In the genomic region with DNA sequence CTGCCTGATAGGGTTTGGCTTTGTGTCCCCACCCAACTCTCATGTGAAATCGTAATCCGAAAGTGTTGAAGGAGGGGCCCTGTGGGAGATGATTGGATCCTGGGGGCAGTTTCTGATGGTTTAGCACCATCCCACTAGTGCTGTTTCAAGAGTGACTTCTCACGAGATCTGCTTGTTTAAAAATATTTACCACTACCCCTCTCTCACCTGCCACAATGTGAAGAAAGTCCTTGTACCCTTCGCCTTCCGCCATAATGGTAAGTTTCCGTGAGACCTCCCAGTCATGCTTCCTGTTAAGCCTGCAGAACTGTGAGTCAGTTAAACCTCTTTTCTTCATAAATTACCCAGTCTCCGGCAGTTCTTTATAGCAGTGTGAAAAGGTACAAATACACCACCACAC, we compare ENCODE assay signal across 8 cellular contexts. TPM values are rescaled to one million over a fixed set of nuclear protein-coding genes. Genes with fewer than 3 reads are reported as not detected.
DNase-seq lines count a peak whose midpoint lies in the region; ATAC-seq and TF ChIP-seq lines count a peak whose summit lies in the region.

No MANE protein-coding gene starts in this region.

- H3K4me2 ChIP-seq in Loucy (ENCODE audit: low read depth, low read length, poor library complexity, severe bottlenecking) = peak overlapping the region; percentile 95

- no peaks in the 10 kb centered on the region for H3K9me2 ChIP-seq in Loucy (replicated peaks; ENCODE audit: low read depth, low read length)

- H3K36me3 ChIP-seq in Loucy (ENCODE audit: insufficient read depth, low read length) = no peaks in the 10 kb centered on the region
- peaks cover 0 to 8% (median 0%) of the 10 kb centered on the region in 3 donors for H3K36me3 ChIP-seq in esophagus squamous epithelium
- H3K36me3 ChIP-seq in body of pancreas (replicated peaks in 1 of 2; ENCODE audit: insufficient read depth in 1 of 2, low read depth in 2 of 2) = no peaks in the 10 kb centered on the region

- H3K9ac ChIP-seq in Loucy (ENCODE audit: low read depth, low read length, poor library complexity, severe bottlenecking) = peak overlapping the region; percentile 99

- intact Hi-C loops in esophagus squamous epithelium (cut with DNase I) (no loop called here), body of pancreas (cut with DNase I) (no loop called here)

- H3K27ac ChIP-seq in esophagus squamous epithelium = peak overlapping the region in 3 of 4 donors; percentile 25 to 100 (median 98)
- H3K27ac ChIP-seq in body of pancreas = no peak overlapping the region

- H3K9me3 ChIP-seq in Loucy (ENCODE audit: insufficient read depth, low read depth, low read length) = no peaks in the 10 kb centered on the region
- no peaks in the 10 kb centered on the region for H3K9me3 ChIP-seq in esophagus squamous epithelium
- no peaks in the 10 kb centered on the region for H3K9me3 ChIP-seq in body of pancreas

- H2AFZ ChIP-seq in Loucy (ENCODE audit: low read length) = no peak overlapping the region

- H4K20me1 ChIP-seq in Loucy (ENCODE audit: insufficient read depth, low read length, poor library complexity, severe bottlenecking) = peaks cover 14% of the 10 kb centered on the region

- DNase-seq in CD1c-positive myeloid dendritic cell (ENCODE audit: extremely low spot score) = peak; percentile 58
- DNase-seq in activated CD4-positive, alpha-beta T cell treated with anti-CD3 and anti-CD28 coated beads for 24 hours (ENCODE audit: low read depth in 2 of 2) = peak; percentile 21 to 41
- DNase-seq in esophagus squamous epithelium (lab: John Stamatoyannopoulos, UW) = no peak
- DNase-seq in stimulated activated naive CD4-positive, alpha-beta T cell treated with Interleukin-2 at 50 U/mL for 16 hours (lab: John Stamatoyannopoulos, UW) = peak; percentile 71
- DNase-seq in DMS153 treated with DMSO at 0.1 percent for 48 hours (lab: John Stamatoyannopoulos, UW; ENCODE audit: unreplicated experiment) = no peak
- no peak for DNase-seq in body of pancreas

- WGBS in esophagus squamous epithelium, 2 donors = 66 to 75% methylated on average over 7 of the region's 7 CpGs
- WGBS in body of pancreas, 2 donors = 65 to 95% methylated on average over 7 of the region's 7 CpGs

- peaks cover 57% of the 10 kb centered on the region for H3K4me1 ChIP-seq in Loucy (ENCODE audit: insufficient read depth, low read length, poor library complexity, severe bottlenecking)
- H3K4me1 ChIP-seq in esophagus squamous epithelium = peaks cover 9 to 42% (median 19%) of the 10 kb centered on the region in 3 donors
- H3K4me1 ChIP-seq in body of pancreas = peaks cover 25% of the 10 kb centered on the region

- no peak for TF ChIP-seq POLR2A in esophagus squamous epithelium (IDR thresholded peaks at IDR 0.05)
- no peak for TF ChIP-seq POLR2A in body of pancreas (IDR thresholded peaks at IDR 0.05)

- TF ChIP-seq CTCF in Loucy (conservative IDR thresholded peaks at IDR 0.05; ENCODE audit: low read length) (no peak), esophagus squamous epithelium (IDR thresholded peaks at IDR 0.05) (no peak), body of pancreas (IDR thresholded peaks at IDR 0.05) (no peak)

- H3K79me2 ChIP-seq in Loucy (ENCODE audit: insufficient read depth, low read length) = peaks cover 79% of the 10 kb centered on the region

- H3K27me3 ChIP-seq in Loucy (ENCODE audit: insufficient read depth, low read length, poor library complexity, severe bottlenecking) = no peaks in the 10 kb centered on the region
- no peaks in the 10 kb centered on the region for H3K27me3 ChIP-seq in esophagus squamous epithelium
- H3K27me3 ChIP-seq in body of pancreas = no peaks in the 10 kb centered on the region

- H3K4me3 ChIP-seq in Loucy (ENCODE audit: low read length, poor library complexity, severe bottlenecking) = peak overlapping the region; percentile 89
- peak overlapping the region in 2 of 4 donors; percentile 15 to 36 for H3K4me3 ChIP-seq in esophagus squamous epithelium
- H3K4me3 ChIP-seq in body of pancreas = no peak overlapping the region

- ATAC-seq in HG03095 (IDR thresholded peaks at IDR 0.05; ENCODE audit: unreplicated experiment) = no peak
- no peak for ATAC-seq in body of pancreas

- peaks cover 6% of the 10 kb centered on the region for H3F3A ChIP-seq in Loucy (ENCODE audit: low read depth)

RNA-seq across cellular contexts. Expression of gene RFX3, which starts 2.7 kb away (rescaled TPM):
- total RNA-seq in esophagus squamous epithelium = 1 to 10 TPM in 3 of 4 donors, under 1 TPM in 1; 0.91 to 6.5 (median 3.3) TPM
- 1 to 10 TPM; 4.6 to 6.5 TPM for total RNA-seq in body of pancreas

Comparison
In these comparisons a context has a peak if more than half of its experiments do, and no peak if none do; other contexts are left out.
1. DNase-seq: peak in CD1c-positive myeloid dendritic cell (single experiment), activated CD4-positive, alpha-beta T cell treated with anti-CD3 and anti-CD28 coated beads for 24 hours (2 of 2) and stimulated activated naive CD4-positive, alpha-beta T cell treated with Interleukin-2 at 50 U/mL for 16 hours (single experiment); none in esophagus squamous epithelium (single experiment), DMS153 treated with DMSO at 0.1 percent for 48 hours (single experiment) and body of pancreas (0 of 4).
2. H3K27ac ChIP-seq: peak in esophagus squamous epithelium (3 of 4); none in body of pancreas (0 of 4).